21 cellular contexts compared by ENCODE assay signal in genomic region chr5:143514915-143515314, GRCh38.
DNase-seq lines count a peak whose midpoint lies in the region; ATAC-seq and TF ChIP-seq lines count a peak whose summit lies in the region.
"Had no signal": no experiment of that assay in that cellular context is flagged by ENCODE, and none has a peak within 500 bp of the region (broad histone marks: within the 10 kb centered on the region; RNA-seq: fewer than 3 reads in every experiment).

No MANE protein-coding gene starts in this region.

- DNase-seq in IMR-90 (peak; percentile 74), astrocyte of the spinal cord (ENCODE audit: low read depth, low spot score) (peak; percentile 73), left lobe of liver (ENCODE audit: low spot score) (no peak), thoracic aorta (ENCODE audit: low spot score) (peak; percentile 14), NCI-H187 treated with DMSO at 0.1 percent for 48 hours (lab: John Stamatoyannopoulos, UW) (no peak), LoVo (ENCODE audit: low spot score) (no peak)
- DNase-seq: CD8-positive, alpha-beta T cell; cerebellar nuclear complex; GF-D8; left lung; midbrain; NCI-H69; nephron progenitor cell; RPMI8226; stimulated activated CD4-positive, alpha-beta T cell treated with anti-CD3 and anti-CD28 coated beads, Interleukin-1b, Interleukin-23, amount 100 ng/mL, for 48 hours had no signal

- dilution Hi-C loops in IMR-90 (cut with HindIII; ENCODE audit: low sequenced_read_pairs, unreplicated experiment), result no loop called here

- no peak overlapping the region for H2AFZ ChIP-seq in IMR-90 (replicated peaks; ENCODE audit: low read length, poor library complexity)
- H2AFZ ChIP-seq: parathyroid adenoma had no signal

- no peak overlapping the region for H3K4ac ChIP-seq in IMR-90 (ENCODE audit: low read depth, low read length)

- H3K56ac ChIP-seq in IMR-90 (ENCODE audit: extremely low read depth, insufficient read depth, low read length), result no peak overlapping the region

- no peak overlapping the region for H3K27ac ChIP-seq in IMR-90 (ENCODE audit: insufficient read depth, low read length)
- no peak overlapping the region for H3K27ac ChIP-seq in thoracic aorta
- H3K27ac ChIP-seq: ascending aorta, left lung, parathyroid adenoma, suprapubic skin had no signal

- no peak overlapping the region for H3K9ac ChIP-seq in IMR-90 (ENCODE audit: low read depth, low read length)
- H3K9ac ChIP-seq: parathyroid adenoma had no signal

- TF ChIP-seq CTCF in IMR-90 (conservative IDR thresholded peaks at IDR 0.05; ENCODE audit: low read depth, low read length) (no peak), astrocyte of the spinal cord (IDR thresholded peaks at IDR 0.05; ENCODE audit: low read depth, low read length) (no peak), thoracic aorta (IDR thresholded peaks at IDR 0.05) (no peak)

- no peaks in the 10 kb centered on the region for H3K79me1 ChIP-seq in IMR-90 (ENCODE audit: low read depth in 1 of 2, low read length in 2 of 2)

- H3K4me2 ChIP-seq in IMR-90 (ENCODE audit: low read depth, low read length), result no peak overlapping the region

- H3K4me1 ChIP-seq in IMR-90 (ENCODE audit: control insufficient read depth, insufficient read depth, low read length), result peaks cover 3% of the 10 kb centered on the region; the same call in 1 of the 2 replicates
- peaks cover 0 to 21% of the 10 kb centered on the region in 2 donors for H3K4me1 ChIP-seq in thoracic aorta (ENCODE audit: control insufficient read depth in 1 of 2, low read depth in 2 of 2)
- H3K4me1 ChIP-seq: left lung, parathyroid adenoma, suprapubic skin had no signal

- no peak overlapping the region for H3K18ac ChIP-seq in IMR-90 (ENCODE audit: low read depth, low read length)

- H3K27me3 ChIP-seq in IMR-90 (ENCODE audit: control insufficient read depth, insufficient read depth, low read length), result no peaks in the 10 kb centered on the region
- H3K27me3 ChIP-seq in thoracic aorta (replicated peaks; ENCODE audit: insufficient read depth), result no peaks in the 10 kb centered on the region
- H3K27me3 ChIP-seq: ascending aorta, left lung, suprapubic skin had no signal

- no peak overlapping the region for H2BK15ac ChIP-seq in IMR-90 (ENCODE audit: low read depth, low read length)

- TF ChIP-seq RAD21 in IMR-90 (IDR thresholded peaks at IDR 0.05; ENCODE audit: low read length), result no peak

- H2BK120ac ChIP-seq in IMR-90 (ENCODE audit: low read depth, low read length), result no peak overlapping the region

- no peak overlapping the region for H2BK20ac ChIP-seq in IMR-90 (ENCODE audit: low read depth, low read length)

- H3K9me3 ChIP-seq in IMR-90 (ENCODE audit: control insufficient read depth, insufficient read depth, low read length) (no peaks in the 10 kb centered on the region), thoracic aorta (no peaks in the 10 kb centered on the region)
- H3K9me3 ChIP-seq: ascending aorta, left lung, suprapubic skin had no signal

- CTCF ChIA-PET in IMR-90 (lab: Yijun Ruan, JAX), result no interaction called here

- no peak for TF ChIP-seq POLR2A in IMR-90 (IDR thresholded peaks at IDR 0.05; ENCODE audit: low read depth, low read length)

- no peak overlapping the region for H4K8ac ChIP-seq in IMR-90 (ENCODE audit: low read depth in 2 of 2, low read length in 2 of 2)

- H3K9me1 ChIP-seq in IMR-90 (ENCODE audit: insufficient read depth, low read length), result no peaks in the 10 kb centered on the region

- no peak overlapping the region for H4K5ac ChIP-seq in IMR-90 (ENCODE audit: low read depth, low read length)

- peak; percentile 44; the same call in 1 of the 2 replicates for ATAC-seq in IMR-90 (ENCODE audit: low read depth)
- peak; percentile 76 for ATAC-seq in left lobe of liver
- no peak for ATAC-seq in thoracic aorta (ENCODE audit: insufficient number of reproducible peaks, low FRiP score, low read depth)
- no peak for ATAC-seq in GM19328 (IDR thresholded peaks at IDR 0.05; ENCODE audit: unreplicated experiment)
- ATAC-seq: CD8-positive, alpha-beta T cell; left lung; WTC11 had no signal

- in situ Hi-C loops in IMR-90 (cut with MboI; ENCODE audit: low sequenced_read_pairs) (no loop called here), astrocyte of the spinal cord (cut with HindIII; ENCODE audit: low sequenced_read_pairs) (no loop called here)

- intact Hi-C loops in IMR-90 (cut with micrococcal nuclease), result no loop called here

- H3K23ac ChIP-seq in IMR-90 (ENCODE audit: low read depth, low read length), result no peak overlapping the region

- no TSS peak for BruUV-seq in IMR-90 (replicated peaks; lab: Mats Ljungman, UMichigan)

- POLR2A ChIA-PET in IMR-90 (lab: Charles Lee; ENCODE audit: unreplicated experiment), result no interaction called here

- H3K36me3 ChIP-seq in IMR-90 (ENCODE audit: control insufficient read depth, insufficient read depth, low read length), result no peaks in the 10 kb centered on the region
- H3K36me3 ChIP-seq in thoracic aorta, result no peaks in the 10 kb centered on the region
- H3K36me3 ChIP-seq: ascending aorta, left lung, suprapubic skin had no signal

- H3K4me3 ChIP-seq in IMR-90 (ENCODE audit: insufficient read depth, low read depth, low read length), result no peak overlapping the region
- H3K4me3 ChIP-seq in astrocyte of the spinal cord (ENCODE audit: low read depth, low read length), result no peak overlapping the region
- no peak overlapping the region for H3K4me3 ChIP-seq in thoracic aorta
- H3K4me3 ChIP-seq: ascending aorta, left lung, skin epidermis, suprapubic skin had no signal

- no peak overlapping the region for H4K91ac ChIP-seq in IMR-90 (ENCODE audit: insufficient read depth, low read depth, low read length)

- H4K20me1 ChIP-seq in IMR-90 (ENCODE audit: insufficient read depth, low read length), result no peaks in the 10 kb centered on the region

- H3K14ac ChIP-seq in IMR-90 (replicated peaks; ENCODE audit: low read depth, low read length), result no peak overlapping the region

- H2AK5ac ChIP-seq in IMR-90 (ENCODE audit: low read depth, low read length), result no peak overlapping the region

- no peak overlapping the region for H2AK9ac ChIP-seq in IMR-90 (replicated peaks; ENCODE audit: low read depth, low read length, poor library complexity)

- no peak overlapping the region for H2BK5ac ChIP-seq in IMR-90 (ENCODE audit: low read depth, low read length, poor library complexity, severe bottlenecking)

TF ChIP-seq in IMR-90, 13 proteins besides CTCF, POLR2A, EP300 and RAD21:
- no peak for TF ChIP-seq RFX5 (IDR thresholded peaks at IDR 0.05; ENCODE audit: low read depth, low read length)
- no peak for TF ChIP-seq MAFK (IDR thresholded peaks at IDR 0.05; ENCODE audit: low read depth, low read length)
- no peak for TF ChIP-seq CEBPB (IDR thresholded peaks at IDR 0.05; ENCODE audit: low read depth, low read length)
- no peak for TF ChIP-seq ELK1 (IDR thresholded peaks at IDR 0.05; ENCODE audit: borderline replicate concordance, low read depth, low read length)
- TF ChIP-seq RCOR1 (IDR thresholded peaks at IDR 0.05; ENCODE audit: insufficient replicate concordance, low read length), result no peak
- no peak for TF ChIP-seq MXI1 (IDR thresholded peaks at IDR 0.05; ENCODE audit: borderline replicate concordance, low read depth, low read length)
- TF ChIP-seq USF2 (IDR thresholded peaks at IDR 0.05; ENCODE audit: low read depth, low read length), result no peak
- no peak for TF ChIP-seq MAZ (IDR thresholded peaks at IDR 0.05; ENCODE audit: borderline replicate concordance, low read depth, low read length)
- no peak for TF ChIP-seq CHD1 (IDR thresholded peaks at IDR 0.05; ENCODE audit: low read depth, low read length)
- TF ChIP-seq NFE2L2 (IDR thresholded peaks at IDR 0.05; ENCODE audit: low read depth, low read length), result no peak
- no peak for TF ChIP-seq FOS (IDR thresholded peaks at IDR 0.05; ENCODE audit: low read depth, low read length)

Comparison
In these comparisons a context has a peak if more than half of its experiments do, and no peak if none do; other contexts are left out.
1. ATAC-seq: peak in IMR-90 (single experiment) and left lobe of liver (single experiment); none in thoracic aorta (single experiment) and GM19328 (single experiment).
2. DNase-seq: peak in IMR-90 (single experiment), astrocyte of the spinal cord (single experiment) and thoracic aorta (single experiment); none in left lobe of liver (single experiment), NCI-H187 treated with DMSO at 0.1 percent for 48 hours (single experiment) and LoVo (single experiment).